Comparison of ENCODE assay signal across 8 cellular contexts in the genomic region with DNA sequence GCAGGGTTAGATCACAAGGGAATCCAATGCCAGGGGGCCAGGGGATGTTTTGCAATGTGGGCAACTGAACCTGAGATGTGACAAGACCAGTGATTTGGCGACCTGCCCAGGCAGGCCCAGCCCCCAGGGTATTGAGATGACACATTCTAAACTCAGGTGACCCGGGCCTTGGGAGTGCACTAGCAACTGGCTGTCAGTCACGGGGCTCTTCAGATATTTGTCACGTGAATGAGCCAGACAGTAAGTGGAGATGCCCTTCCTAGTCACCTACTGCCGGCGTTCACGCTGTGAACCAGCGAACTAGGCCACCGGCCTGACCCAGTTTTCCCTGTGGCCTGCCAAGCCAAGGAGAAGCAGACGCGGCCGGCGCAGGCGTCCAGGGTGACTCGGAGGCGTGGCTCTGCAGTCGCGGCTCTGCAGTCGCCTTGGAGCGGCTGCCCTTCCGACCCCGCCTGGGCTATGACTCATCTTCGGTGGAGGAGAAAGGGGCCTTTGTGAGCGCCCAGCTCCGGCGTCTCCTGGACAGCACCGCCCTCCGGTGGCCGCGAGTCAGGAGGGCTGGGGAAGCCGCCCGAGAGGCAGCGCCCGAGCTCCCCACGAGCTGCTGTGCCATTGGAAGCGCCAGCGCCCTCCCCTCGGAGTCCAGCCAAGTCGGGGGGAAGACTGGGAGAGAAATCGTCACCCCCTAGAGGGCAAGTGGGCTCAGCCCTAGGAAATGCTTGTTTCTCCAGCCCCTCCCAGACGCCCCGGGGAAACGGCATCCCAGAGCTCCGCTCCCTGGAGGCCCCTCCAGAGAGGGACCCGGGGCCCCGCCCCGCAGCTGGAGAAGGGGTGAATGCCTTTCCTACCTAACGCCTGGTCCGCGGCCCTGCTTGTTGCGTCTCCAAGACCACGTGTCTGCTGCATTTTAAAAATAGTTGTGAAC. TPM values are rescaled to one million over a fixed set of nuclear protein-coding genes. Genes with fewer than 3 reads are reported as not detected.
DNase-seq lines count a peak whose midpoint lies in the region; ATAC-seq, FAIRE-seq and TF ChIP-seq lines count a peak whose summit lies in the region.

No MANE protein-coding gene starts in this region.

- H3K9me3 Mint-ChIP-seq in dendritic cell treated with granulocyte-macrophage colony-stimulating factor and Interleukin-4, amounts not matched to agents 40 ng/mL and 50 ng/mL, for 4 days: no peaks in the 10 kb centered on the region

- H3K4me1 ChIP-seq in BLaER1: peaks cover 32% of the 10 kb centered on the region
- peaks cover 0 to 12% (median 7%) of the 10 kb centered on the region in 4 donors for H3K4me1 ChIP-seq in liver (ENCODE audit: control insufficient read depth in 4 of 4, insufficient read depth in 4 of 4, low read length in 3 of 4)

- peak overlapping the region; percentile 92 for H3K27ac Mint-ChIP-seq in dendritic cell treated with granulocyte-macrophage colony-stimulating factor and Interleukin-4, amounts not matched to agents 40 ng/mL and 50 ng/mL, for 4 days

- H3K9ac ChIP-seq in BLaER1 (peak overlapping the region; percentile 76), liver (ENCODE audit: low read depth in 1 of 2, low read length in 2 of 2) (peak overlapping the region; percentile 80 to 94)

- peak; percentile 87 for FAIRE-seq in GM19239 (lab: Jason Lieb, UNC)

- no peaks in the 10 kb centered on the region for H3K27me3 Mint-ChIP-seq in dendritic cell treated with granulocyte-macrophage colony-stimulating factor and Interleukin-4, amounts not matched to agents 40 ng/mL and 50 ng/mL, for 4 days

- H3K4me2 ChIP-seq in BLaER1: peak overlapping the region; percentile 82

- H4K20me1 ChIP-seq in BLaER1: no peaks in the 10 kb centered on the region

- H3K4me1 Mint-ChIP-seq in dendritic cell treated with granulocyte-macrophage colony-stimulating factor and Interleukin-4, amounts not matched to agents 40 ng/mL and 50 ng/mL, for 4 days (ENCODE audit: low read depth): peaks cover 61% of the 10 kb centered on the region

- H3K36me3 ChIP-seq in BLaER1 (no peaks in the 10 kb centered on the region), liver (ENCODE audit: control insufficient read depth in 4 of 4, insufficient read depth in 3 of 4, low read depth in 1 of 4, low read length in 3 of 4) (no peaks in the 10 kb centered on the region)

- H3K4me3 ChIP-seq in BLaER1 (peak overlapping the region; percentile 67), liver (ENCODE audit: low read depth in 1 of 3, low read length in 3 of 3) (peak overlapping the region; percentile 7 to 75 (median 59))

- DNase-seq in GM19239 (ENCODE audit: insufficient read length, low spot score): peak; percentile 74
- DNase-seq in NCI-H526 (lab: John Stamatoyannopoulos, UW): peak; percentile 95 to 99
- peak; percentile 87 for DNase-seq in activated CD4-positive, alpha-beta T cell treated with anti-CD3 and anti-CD28 coated beads, Interleukin-2, amount 50 U/mL, for 1 hour
- DNase-seq in stimulated activated CD4-positive, alpha-beta T cell treated with anti-CD3 and anti-CD28 coated beads, Interleukin-4, amount 100 ng/mL, for 1 hour: peak; percentile 82

- H3K27ac ChIP-seq in BLaER1: peak overlapping the region; percentile 81
- peak overlapping the region; percentile 86 to 97 for H3K27ac ChIP-seq in liver (ENCODE audit: low read depth in 1 of 2, low read length in 2 of 2)

- H3K4me3 Mint-ChIP-seq in dendritic cell treated with granulocyte-macrophage colony-stimulating factor and Interleukin-4, amounts not matched to agents 40 ng/mL and 50 ng/mL, for 4 days: peak overlapping the region; percentile 73

- under 1% methylated on average over 52 of the region's 52 CpGs for WGBS in liver

- TF ChIP-seq RAD21 in liver (IDR thresholded peaks at IDR 0.05): peak; percentile 96

- H3K27me3 ChIP-seq in BLaER1 (no peaks in the 10 kb centered on the region), liver (ENCODE audit: control insufficient read depth in 4 of 4, insufficient read depth in 4 of 4, low read length in 3 of 4) (no peaks in the 10 kb centered on the region)

- peak; percentile 88 for ATAC-seq in HG03442 (IDR thresholded peaks at IDR 0.05; ENCODE audit: unreplicated experiment)

- peak; percentile 88 for TF ChIP-seq CTCF in liver (IDR thresholded peaks at IDR 0.05; ENCODE audit: low read depth, low read length, missing input control)

- intact Hi-C loops in dendritic cell treated with granulocyte-macrophage colony-stimulating factor and Interleukin-4, amounts not matched to agents 40 ng/mL and 50 ng/mL, for 4 days (cut with micrococcal nuclease): loop anchor here (1.0 to 5.0 kb wide), 5 partner anchors 16 to 136 kb away; a partner anchor contains a TSS

- no peaks in the 10 kb centered on the region for H3K36me3 Mint-ChIP-seq in dendritic cell treated with granulocyte-macrophage colony-stimulating factor and Interleukin-4, amounts not matched to agents 40 ng/mL and 50 ng/mL, for 4 days (ENCODE audit: low read depth)

- H3K9me3 ChIP-seq in BLaER1 (no peaks in the 10 kb centered on the region), liver (ENCODE audit: control insufficient read depth in 4 of 4, low read length in 3 of 4) (no peaks in the 10 kb centered on the region)

TF ChIP-seq in liver, 16 proteins besides CTCF, POLR2A, EP300 and RAD21:
- TF ChIP-seq, protein P1, sequence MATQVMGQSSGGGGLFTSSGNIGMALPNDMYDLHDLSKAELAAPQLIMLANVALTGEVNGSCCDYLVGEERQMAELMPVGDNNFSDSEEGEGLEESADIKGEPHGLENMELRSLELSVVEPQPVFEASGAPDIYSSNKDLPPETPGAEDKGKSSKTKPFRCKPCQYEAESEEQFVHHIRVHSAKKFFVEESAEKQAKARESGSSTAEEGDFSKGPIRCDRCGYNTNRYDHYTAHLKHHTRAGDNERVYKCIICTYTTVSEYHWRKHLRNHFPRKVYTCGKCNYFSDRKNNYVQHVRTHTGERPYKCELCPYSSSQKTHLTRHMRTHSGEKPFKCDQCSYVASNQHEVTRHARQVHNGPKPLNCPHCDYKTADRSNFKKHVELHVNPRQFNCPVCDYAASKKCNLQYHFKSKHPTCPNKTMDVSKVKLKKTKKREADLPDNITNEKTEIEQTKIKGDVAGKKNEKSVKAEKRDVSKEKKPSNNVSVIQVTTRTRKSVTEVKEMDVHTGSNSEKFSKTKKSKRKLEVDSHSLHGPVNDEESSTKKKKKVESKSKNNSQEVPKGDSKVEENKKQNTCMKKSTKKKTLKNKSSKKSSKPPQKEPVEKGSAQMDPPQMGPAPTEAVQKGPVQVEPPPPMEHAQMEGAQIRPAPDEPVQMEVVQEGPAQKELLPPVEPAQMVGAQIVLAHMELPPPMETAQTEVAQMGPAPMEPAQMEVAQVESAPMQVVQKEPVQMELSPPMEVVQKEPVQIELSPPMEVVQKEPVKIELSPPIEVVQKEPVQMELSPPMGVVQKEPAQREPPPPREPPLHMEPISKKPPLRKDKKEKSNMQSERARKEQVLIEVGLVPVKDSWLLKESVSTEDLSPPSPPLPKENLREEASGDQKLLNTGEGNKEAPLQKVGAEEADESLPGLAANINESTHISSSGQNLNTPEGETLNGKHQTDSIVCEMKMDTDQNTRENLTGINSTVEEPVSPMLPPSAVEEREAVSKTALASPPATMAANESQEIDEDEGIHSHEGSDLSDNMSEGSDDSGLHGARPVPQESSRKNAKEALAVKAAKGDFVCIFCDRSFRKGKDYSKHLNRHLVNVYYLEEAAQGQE (IDR thresholded peaks at IDR 0.05): no peak
- TF ChIP-seq HNF4A (conservative IDR thresholded peaks at IDR 0.05) (peak; percentile 67 to 76), FOXA2 (IDR thresholded peaks at IDR 0.05) (no peak), YY1 (IDR thresholded peaks at IDR 0.05) (peak; percentile 80), EGR1 (IDR thresholded peaks at IDR 0.05; ENCODE audit: low read depth in 2 of 2) (no peak), GABPA (IDR thresholded peaks at IDR 0.05 in 1 of 2, conservative IDR thresholded peaks at IDR 0.05 in 1 of 2) (no peak), FOXA1 (IDR thresholded peaks at IDR 0.05) (peak; percentile 12), TAF1 (conservative IDR thresholded peaks at IDR 0.05) (peak; percentile 20), SP1 (IDR thresholded peaks at IDR 0.05) (peak; percentile 94), HNF4G (IDR thresholded peaks at IDR 0.05) (peak; percentile 32), RXRA (IDR thresholded peaks at IDR 0.05) (peak; percentile 93 to 97), JUND (IDR thresholded peaks at IDR 0.05) (peak; percentile 100), NR2F2 (IDR thresholded peaks at IDR 0.05) (peak; percentile 83)
- TF ChIP-seq, protein P2, sequence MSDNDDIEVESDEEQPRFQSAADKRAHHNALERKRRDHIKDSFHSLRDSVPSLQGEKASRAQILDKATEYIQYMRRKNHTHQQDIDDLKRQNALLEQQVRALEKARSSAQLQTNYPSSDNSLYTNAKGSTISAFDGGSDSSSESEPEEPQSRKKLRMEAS (IDR thresholded peaks at IDR 0.05): peak; percentile 56
- TF ChIP-seq, protein P3, sequence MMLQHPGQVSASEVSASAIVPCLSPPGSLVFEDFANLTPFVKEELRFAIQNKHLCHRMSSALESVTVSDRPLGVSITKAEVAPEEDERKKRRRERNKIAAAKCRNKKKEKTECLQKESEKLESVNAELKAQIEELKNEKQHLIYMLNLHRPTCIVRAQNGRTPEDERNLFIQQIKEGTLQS (IDR thresholded peaks at IDR 0.05): peak; percentile 94
- TF ChIP-seq, protein P4, sequence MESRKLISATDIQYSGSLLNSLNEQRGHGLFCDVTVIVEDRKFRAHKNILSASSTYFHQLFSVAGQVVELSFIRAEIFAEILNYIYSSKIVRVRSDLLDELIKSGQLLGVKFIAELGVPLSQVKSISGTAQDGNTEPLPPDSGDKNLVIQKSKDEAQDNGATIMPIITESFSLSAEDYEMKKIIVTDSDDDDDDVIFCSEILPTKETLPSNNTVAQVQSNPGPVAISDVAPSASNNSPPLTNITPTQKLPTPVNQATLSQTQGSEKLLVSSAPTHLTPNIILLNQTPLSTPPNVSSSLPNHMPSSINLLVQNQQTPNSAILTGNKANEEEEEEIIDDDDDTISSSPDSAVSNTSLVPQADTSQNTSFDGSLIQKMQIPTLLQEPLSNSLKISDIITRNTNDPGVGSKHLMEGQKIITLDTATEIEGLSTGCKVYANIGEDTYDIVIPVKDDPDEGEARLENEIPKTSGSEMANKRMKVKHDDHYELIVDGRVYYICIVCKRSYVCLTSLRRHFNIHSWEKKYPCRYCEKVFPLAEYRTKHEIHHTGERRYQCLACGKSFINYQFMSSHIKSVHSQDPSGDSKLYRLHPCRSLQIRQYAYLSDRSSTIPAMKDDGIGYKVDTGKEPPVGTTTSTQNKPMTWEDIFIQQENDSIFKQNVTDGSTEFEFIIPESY (IDR thresholded peaks at IDR 0.05): peak; percentile 43

RNA-seq across cellular contexts. Expression of a gene that starts 38.8 kb away (rescaled TPM):
- total RNA-seq in liver: 10 to 100 TPM; 56.8 to 86.2 TPM
- 10 to 100 TPM; 26.6 to 34.8 TPM for polyA plus RNA-seq in liver

Comparison
In these comparisons a context has a peak if more than half of its experiments do, and no peak if none do; other contexts are left out.
1. Peak in every context shown above with its lines: DNase-seq, ATAC-seq, H3K4me3 ChIP-seq and H3K27ac ChIP-seq.